ENCODE assay signal across 8 cellular contexts in genomic region chr15:85044251-85044853, GRCh38.
DNase-seq lines count a peak whose midpoint lies in the region; ATAC-seq lines count a peak whose summit lies in the region.

No MANE protein-coding gene starts in this region.

- no peaks in the 10 kb centered on the region for H3K36me3 Mint-ChIP-seq in T-helper 2 cell treated with Interferon-gamma antibody and Interleukin-4, amounts not matched to agents 5 μg/mL and 100 μg/mL, for 36 hours (ENCODE audit: low read depth)
- peaks cover 4% of the 10 kb centered on the region for H3K36me3 Mint-ChIP-seq in central memory CD8-positive, alpha-beta T cell (ENCODE audit: insufficient read depth)
- no peaks in the 10 kb centered on the region for H3K36me3 Mint-ChIP-seq in stimulated activated memory B cell treated with anti-CD40 and anti-IgM and Interleukin-4, amounts not matched to agents 10 μg/mL and 1 μg/mL and 100 μg/mL, for 72 hours

- no peaks in the 10 kb centered on the region for H3K9me3 Mint-ChIP-seq in T-helper 2 cell treated with Interferon-gamma antibody and Interleukin-4, amounts not matched to agents 5 μg/mL and 100 μg/mL, for 36 hours
- no peaks in the 10 kb centered on the region for H3K9me3 Mint-ChIP-seq in central memory CD8-positive, alpha-beta T cell
- no peaks in the 10 kb centered on the region for H3K9me3 Mint-ChIP-seq in stimulated activated memory B cell treated with anti-CD40 and anti-IgM and Interleukin-4, amounts not matched to agents 10 μg/mL and 1 μg/mL and 100 μg/mL, for 72 hours

- peak in 3 of 5 experiments; percentile 11 to 51 (median 14) for DNase-seq in T-helper 2 cell
- no peak for DNase-seq in T-helper 2 cell treated with Interferon-gamma antibody and Interleukin-4, amounts not matched to agents 5 μg/mL and 100 μg/mL, for 36 hours (ENCODE audit: low spot score)
- DNase-seq in SW480 (ENCODE audit: low spot score): peak; percentile 84
- no peak for DNase-seq in central memory CD8-positive, alpha-beta T cell (ENCODE audit: low spot score in 2 of 2)
- DNase-seq in left lobe of liver (ENCODE audit: low spot score): peak; percentile 60

- peaks cover 9% of the 10 kb centered on the region for H3K4me1 Mint-ChIP-seq in T-helper 2 cell treated with Interferon-gamma antibody and Interleukin-4, amounts not matched to agents 5 μg/mL and 100 μg/mL, for 36 hours (ENCODE audit: low read depth)
- peaks cover 9% of the 10 kb centered on the region for H3K4me1 Mint-ChIP-seq in central memory CD8-positive, alpha-beta T cell
- H3K4me1 Mint-ChIP-seq in stimulated activated memory B cell treated with anti-CD40 and anti-IgM and Interleukin-4, amounts not matched to agents 10 μg/mL and 1 μg/mL and 100 μg/mL, for 72 hours: peaks cover 30% of the 10 kb centered on the region

- no peak overlapping the region for H3K27ac Mint-ChIP-seq in T-helper 2 cell treated with Interferon-gamma antibody and Interleukin-4, amounts not matched to agents 5 μg/mL and 100 μg/mL, for 36 hours
- H3K27ac Mint-ChIP-seq in central memory CD8-positive, alpha-beta T cell (ENCODE audit: low read depth): peak overlapping the region; percentile 41
- peak overlapping the region; percentile 8 for H3K27ac Mint-ChIP-seq in stimulated activated memory B cell treated with anti-CD40 and anti-IgM and Interleukin-4, amounts not matched to agents 10 μg/mL and 1 μg/mL and 100 μg/mL, for 72 hours

- H3K27me3 Mint-ChIP-seq in T-helper 2 cell treated with Interferon-gamma antibody and Interleukin-4, amounts not matched to agents 5 μg/mL and 100 μg/mL, for 36 hours (ENCODE audit: low read depth): no peaks in the 10 kb centered on the region
- H3K27me3 Mint-ChIP-seq in central memory CD8-positive, alpha-beta T cell: no peaks in the 10 kb centered on the region
- H3K27me3 Mint-ChIP-seq in stimulated activated memory B cell treated with anti-CD40 and anti-IgM and Interleukin-4, amounts not matched to agents 10 μg/mL and 1 μg/mL and 100 μg/mL, for 72 hours: no peaks in the 10 kb centered on the region

- no peak overlapping the region for H3K4me3 Mint-ChIP-seq in T-helper 2 cell treated with Interferon-gamma antibody and Interleukin-4, amounts not matched to agents 5 μg/mL and 100 μg/mL, for 36 hours
- no peak overlapping the region for H3K4me3 Mint-ChIP-seq in central memory CD8-positive, alpha-beta T cell
- no peak overlapping the region for H3K4me3 Mint-ChIP-seq in stimulated activated memory B cell treated with anti-CD40 and anti-IgM and Interleukin-4, amounts not matched to agents 10 μg/mL and 1 μg/mL and 100 μg/mL, for 72 hours

- ATAC-seq in HG03432 (IDR thresholded peaks at IDR 0.05; ENCODE audit: unreplicated experiment) (peak; percentile 59), left lobe of liver (peak; percentile 95), GM21390 (IDR thresholded peaks at IDR 0.05; ENCODE audit: unreplicated experiment) (no peak)
- peak; percentile 46 for ATAC-seq in central memory CD8-positive, alpha-beta T cell (replicated peaks; ENCODE audit: extremely low read depth, poor library complexity, severe bottlenecking)
- peak; percentile 64 for ATAC-seq in stimulated activated memory B cell treated with anti-CD40 and anti-IgM and Interleukin-4, amounts not matched to agents 10 μg/mL and 1 μg/mL and 100 μg/mL, for 72 hours

Comparison
In these comparisons a context has a peak if more than half of its experiments do, and no peak if none do; other contexts are left out.
1. DNase-seq: peak in T-helper 2 cell (3 of 5), SW480 (single experiment) and left lobe of liver (single experiment); none in T-helper 2 cell treated with Interferon-gamma antibody and Interleukin-4, amounts not matched to agents 5 μg/mL and 100 μg/mL, for 36 hours (single experiment) and central memory CD8-positive, alpha-beta T cell (0 of 2).